Comparison of ENCODE assay signal across 17 cellular contexts in genomic region chr10:12958546-12959110, GRCh38. TPM values are rescaled to one million over a fixed set of nuclear protein-coding genes. Genes with fewer than 3 reads are reported as not detected.
DNase-seq lines count a peak whose midpoint lies in the region; ATAC-seq and TF ChIP-seq lines count a peak whose summit lies in the region.
"Had no signal": no experiment of that assay in that cellular context is flagged by ENCODE, and none has a peak within 500 bp of the region (broad histone marks: within the 10 kb centered on the region; RNA-seq: fewer than 3 reads in every experiment).

No MANE protein-coding gene starts in this region.

- H3K27me3 Mint-ChIP-seq in progenitor cell of endocrine pancreas, result no peaks in the 10 kb centered on the region
- peaks cover 11 to 12% of the 10 kb centered on the region in 2 donors for H3K27me3 Mint-ChIP-seq in T-cell

- ATAC-seq in T-cell (replicated peaks in 1 of 4), result no peak
- ATAC-seq: A549; CD8-positive, alpha-beta T cell had no signal

- H3K27ac ChIP-seq in coronary artery, result peak overlapping the region; percentile 76 to 94
- H3K27ac ChIP-seq: A549, C4-2B had no signal

- no peak for TF ChIP-seq CTCF in coronary artery (IDR thresholded peaks at IDR 0.05)
- TF ChIP-seq CTCF in progenitor cell of endocrine pancreas (IDR thresholded peaks at IDR 0.05; ENCODE audit: unreplicated experiment), result no peak

- CTCF ChIA-PET in T-cell (lab: Charles Lee), result no interaction called here

- POLR2A ChIA-PET in T-cell (lab: Charles Lee), result no interaction called here

- peaks cover 5% of the 10 kb centered on the region for H3K9me3 Mint-ChIP-seq in progenitor cell of endocrine pancreas (ENCODE audit: low read depth)
- H3K9me3 Mint-ChIP-seq in T-cell, result peaks cover 10 to 13% (median 12%) of the 10 kb centered on the region in 3 donors

- H3K4me3 ChIP-seq in coronary artery, result no peak overlapping the region
- H3K4me3 ChIP-seq: A549 had no signal

- H3K27ac Mint-ChIP-seq in progenitor cell of endocrine pancreas (no peak overlapping the region), T-cell (no peak overlapping the region)
- H3K27ac Mint-ChIP-seq: CD8-positive, alpha-beta T cell had no signal

- H3K4me1 Mint-ChIP-seq in progenitor cell of endocrine pancreas (ENCODE audit: low read depth) (peaks cover 12% of the 10 kb centered on the region), T-cell (no peaks in the 10 kb centered on the region)

- H3K4me3 Mint-ChIP-seq in progenitor cell of endocrine pancreas (ENCODE audit: low read depth), result peak overlapping the region; percentile 24
- no peak overlapping the region for H3K4me3 Mint-ChIP-seq in T-cell
- H3K4me3 Mint-ChIP-seq: CD8-positive, alpha-beta T cell had no signal

- no peaks in the 10 kb centered on the region for H3K36me3 Mint-ChIP-seq in progenitor cell of endocrine pancreas (ENCODE audit: insufficient read depth)
- H3K36me3 Mint-ChIP-seq in T-cell, result no peaks in the 10 kb centered on the region
- H3K36me3 Mint-ChIP-seq: CD8-positive, alpha-beta T cell had no signal

- DNase-seq in coronary artery (ENCODE audit: low spot score) (peak; percentile 47), myocyte (ENCODE audit: low read depth) (peak; percentile 76), progenitor cell of endocrine pancreas (ENCODE audit: low spot score, unreplicated experiment) (no peak), ureter (ENCODE audit: low spot score) (peak; percentile 31), mesenteric fat pad (ENCODE audit: low spot score) (no peak), T-cell (no peak), globus pallidus (ENCODE audit: low spot score) (no peak)
- DNase-seq in activated CD4-positive, alpha-beta T cell treated with anti-CD3 and anti-CD28 coated beads, Interleukin-2, amount 50 U/mL, for 4 hours, result no peak
- DNase-seq: BE2C, COR-L47, DMS153, DND-41, GDM1, H7 had no signal

RNA-seq across cellular contexts. Expression of gene CCDC3, which starts 42.9 kb away (rescaled TPM):
- total RNA-seq in myocyte (51.0 and 82.5 TPM in 2 replicates), progenitor cell of endocrine pancreas (1.1 and 1.6 TPM in 2 replicates), ureter (32.4 TPM), mesenteric fat pad (122 TPM), T-cell (under 1 TPM in 3 of 5 donors, not detected in 2; 0.06 to 0.20 (median 0.16) TPM)
- 18.1 TPM for polyA plus RNA-seq in myocyte (2012)
- total RNA-seq: CD8-positive, alpha-beta T cell had no signal

Comparison
In these comparisons a context has a peak if more than half of its experiments do, and no peak if none do; other contexts are left out.
1. DNase-seq: peak in coronary artery (single experiment), myocyte (single experiment) and ureter (single experiment); none in progenitor cell of endocrine pancreas (single experiment), mesenteric fat pad (single experiment), activated CD4-positive, alpha-beta T cell treated with anti-CD3 and anti-CD28 coated beads, Interleukin-2, amount 50 U/mL, for 4 hours (0 of 2), T-cell (0 of 34) and globus pallidus (single experiment).
2. RNA of gene CCDC3, which starts 42.9 kb away (total RNA-seq): 122 TPM in mesenteric fat pad (single experiment), 51.0 to 82.5 TPM in myocyte and 32.4 TPM in ureter (single experiment); 1.1 to 1.6 TPM in progenitor cell of endocrine pancreas and 0.06 to 0.20 TPM in T-cell; every median in the first group is over 10 times any median in the second.